In the genomic region with DNA sequence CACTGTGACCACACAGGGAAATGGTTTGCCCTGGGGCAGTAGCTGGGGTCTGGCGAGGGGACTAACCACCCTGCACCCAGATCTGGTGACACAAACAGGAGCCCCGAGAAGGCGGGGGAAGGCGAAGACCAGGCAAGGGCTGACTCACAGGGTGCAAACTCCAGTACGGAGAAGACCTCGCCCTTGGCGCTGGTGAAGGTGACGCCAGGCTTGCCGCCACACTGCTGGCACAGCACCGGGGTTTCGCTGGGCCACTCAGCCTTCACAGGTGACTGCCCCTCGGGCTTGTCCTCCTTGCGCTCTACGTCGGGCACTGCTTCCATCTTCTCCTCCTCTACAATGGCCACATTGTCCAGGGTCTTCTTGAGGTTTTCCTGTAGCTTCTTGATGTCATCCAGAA, we compare ENCODE assay signal across 18 cellular contexts. TPM values are rescaled to one million over a fixed set of nuclear protein-coding genes. Genes with fewer than 3 reads are reported as not detected.
DNase-seq lines count a peak whose midpoint lies in the region; ATAC-seq, FAIRE-seq and TF ChIP-seq lines count a peak whose summit lies in the region.
"Had no signal": no experiment of that assay in that cellular context is flagged by ENCODE, and none has a peak within 500 bp of the region (broad histone marks: within the 10 kb centered on the region; RNA-seq: fewer than 3 reads in every experiment).

No MANE protein-coding gene starts in this region.

- H3K27me3 ChIP-seq in right cardiac atrium (ENCODE audit: control insufficient read depth, insufficient read depth) (no peaks in the 10 kb centered on the region), K562 (ENCODE audit: control insufficient read depth in 2 of 2, insufficient read depth in 2 of 2, low read length in 2 of 2) (no peaks in the 10 kb centered on the region), osteoblast (ENCODE audit: insufficient read depth, low read length) (no peaks in the 10 kb centered on the region)
- H3K27me3 ChIP-seq: BE2C had no signal

- peak in 2 of 3 donors; percentile 34 to 55 for DNase-seq in right cardiac atrium
- DNase-seq in Right ventricle myocardium inferior (ENCODE audit: missing footprints), result no peak
- no peak for DNase-seq in K562 (ENCODE audit: extremely low read depth in 1 of 4, low spot score in 3 of 4)
- peak; percentile 42 for DNase-seq in osteoblast (ENCODE audit: insufficient read length, low spot score, missing footprints)
- DNase-seq in activated T-cell treated with anti-CD3 and anti-CD28 coated beads, Interleukin-2, amount 50 U/mL, for 48 hours, result no peak
- DNase-seq: BE2C; C1 segment of cervical spinal cord; CD4-positive, CD25-positive, alpha-beta regulatory T cell; CD8-positive, alpha-beta memory T cell; COR-L47; DMS 273 treated with DMSO at 0.1 percent for 48 hours; DMS53; DND-41; EL; GM23248 had no signal

- no peak overlapping the region for H3K27ac ChIP-seq in right cardiac atrium (ENCODE audit: low read length)
- no peak overlapping the region for H3K27ac ChIP-seq in K562 (ENCODE audit: extremely low read depth, low read depth, low read length)
- H3K27ac ChIP-seq in osteoblast (ENCODE audit: low read depth, low read length), result no peak overlapping the region
- H3K27ac ChIP-seq: GM23248 had no signal

- TF ChIP-seq EP300 in K562 (IDR thresholded peaks at IDR 0.05; ENCODE audit: low read length), result no peak

- CTCF ChIA-PET in K562 (lab: Yijun Ruan, JAX; ENCODE audit: low intra/inter-chr PET ratio), result interaction anchor here (0.6 to 3.8 kb wide), 2 partner anchors 92 to 95 kb away, joined by 3 to 38 read pairs; no protein-coding TSS in a partner anchor

- POLR2A ChIA-PET in K562 (lab: Yijun Ruan, JAX), result interaction anchor here (1.6 to 2.9 kb wide), 2 partner anchors 10 to 11 kb away, joined by 4 to 12 read pairs; no protein-coding TSS in a partner anchor

- H3K9ac ChIP-seq in K562 (ENCODE audit: insufficient read depth in 1 of 2, low read depth in 2 of 2, low read length in 2 of 2), result no peak overlapping the region
- H3K9ac ChIP-seq: GM23248 had no signal

- H3K9me1 ChIP-seq in K562 (ENCODE audit: control insufficient read depth, insufficient read depth, low read length), result no peaks in the 10 kb centered on the region

- BruUV-seq in K562 (replicated peaks; lab: Mats Ljungman, UMichigan), result no TSS peak

- H3K36me3 ChIP-seq in K562 (ENCODE audit: control insufficient read depth, insufficient read depth, low read length) (peaks cover 79% of the 10 kb centered on the region), osteoblast (ENCODE audit: insufficient read depth, low read length) (peaks cover 67% of the 10 kb centered on the region)

- intact Hi-C loops in right cardiac atrium (cut with DNase I) (loop anchor here (5.0 kb wide), 2 partner anchors 89 to 94 kb away; partner anchors contain the start of gene QRICH2 (in 2 of the 4)), Right ventricle myocardium inferior (cut with DNase I) (loop anchor here (5.0 kb wide), 1 partner anchor 44 kb away; the partner anchor contains the start of gene PRPSAP1), K562 (cut with micrococcal nuclease) (no loop called here)

- TF ChIP-seq RAD21 in K562 (CRISPR knock-in tag; conservative IDR thresholded peaks at IDR 0.05 in 1 of 2, IDR thresholded peaks at IDR 0.05 in 1 of 2), result no peak

- peaks cover 23% of the 10 kb centered on the region for H4K20me1 ChIP-seq in K562 (replicated peaks; ENCODE audit: control insufficient read depth, insufficient read depth, low read length)
- peaks cover 9% of the 10 kb centered on the region for H4K20me1 ChIP-seq in osteoblast (ENCODE audit: insufficient read depth, low read length)

- H3K4me1 ChIP-seq in right cardiac atrium (ENCODE audit: control insufficient read depth, insufficient read depth, low read length) (no peaks in the 10 kb centered on the region), K562 (replicated peaks in 1 of 2; ENCODE audit: control insufficient read depth in 2 of 2, insufficient read depth in 2 of 2, low read length in 2 of 2) (peaks cover 0 to 9% of the 10 kb centered on the region in 2 experiments; a peak in 2 of 5 replicates), osteoblast (ENCODE audit: insufficient read depth, low read length) (no peaks in the 10 kb centered on the region)
- H3K4me1 ChIP-seq: HAP-1 had no signal

- no peak overlapping the region for H2AFZ ChIP-seq in K562 (ENCODE audit: low read depth, low read length)
- H2AFZ ChIP-seq in osteoblast (ENCODE audit: low read length), result no peak overlapping the region
- H2AFZ ChIP-seq: GM23248 had no signal

- H3K79me2 ChIP-seq in K562 (ENCODE audit: control insufficient read depth, insufficient read depth, low read length), result no peaks in the 10 kb centered on the region
- H3K79me2 ChIP-seq in osteoblast (ENCODE audit: insufficient read depth, low read length), result no peaks in the 10 kb centered on the region

- in situ Hi-C loops in K562 (cut with MboI), result no loop called here

- no peak for TF ChIP-seq POLR2A in K562 (conservative IDR thresholded peaks at IDR 0.05)

- H3K4me3 ChIP-seq in right cardiac atrium (ENCODE audit: low read length), result no peak overlapping the region
- no peak overlapping the region for H3K4me3 ChIP-seq in K562
- H3K4me3 ChIP-seq in osteoblast (ENCODE audit: insufficient read depth, low read length), result no peak overlapping the region
- H3K4me3 ChIP-seq: GM12878, GM23248, HAP-1 had no signal

- TF ChIP-seq CTCF in K562 (IDR thresholded peaks at IDR 0.05 in 2 of 3, conservative IDR thresholded peaks at IDR 0.05 in 1 of 3; ENCODE audit: insufficient read depth in 2 of 3, low read depth in 1 of 3, low read length in 3 of 3) (no peak), osteoblast (IDR thresholded peaks at IDR 0.05; ENCODE audit: extremely low read depth, low read depth, low read length) (no peak)

- FAIRE-seq in K562 (lab: Jason Lieb, UNC), result no peak
- FAIRE-seq: GM12878 had no signal

- H3K4me2 ChIP-seq in K562 (ENCODE audit: insufficient read depth, low read length) (no peak overlapping the region), osteoblast (ENCODE audit: insufficient read depth, low read length) (no peak overlapping the region)

- WGBS in right cardiac atrium, result 94% methylated on average over 15 of the region's 15 CpGs
- 97% methylated on average over 15 of the region's 15 CpGs for WGBS in K562 (ENCODE audit: insufficient coverage, low coverage, missing lambda C conversion rate)

- H3K9me3 ChIP-seq in right cardiac atrium (ENCODE audit: control insufficient read depth, low read length) (no peaks in the 10 kb centered on the region), K562 (replicated peaks; ENCODE audit: control insufficient read depth, insufficient read depth, low read depth, low read length) (no peaks in the 10 kb centered on the region), osteoblast (ENCODE audit: low read depth, low read length) (no peaks in the 10 kb centered on the region)
- H3K9me3 ChIP-seq: BE2C, HAP-1 had no signal

- no peak for ATAC-seq in right cardiac atrium
- no peak for ATAC-seq in Right ventricle myocardium inferior
- ATAC-seq in K562, result no peak
- no peak for ATAC-seq in GM21723 (IDR thresholded peaks at IDR 0.05; ENCODE audit: unreplicated experiment)
- ATAC-seq: GM12878 had no signal

RNA-seq across cellular contexts. Expression of gene SPHK1, which starts 11.6 kb away (rescaled TPM):
- total RNA-seq in right cardiac atrium, result 10 to 100 TPM in 1 of 4 donors, 1 to 10 TPM in 3; 3.5 to 13.6 (median 3.8) TPM
- 3.8 TPM for polyA plus RNA-seq in right cardiac atrium
- total RNA-seq in Right ventricle myocardium inferior, result 2.7 TPM
- total RNA-seq in K562 (2011; cell fraction: chromatin; rRNA removed; ENCODE audit: low replicate concordance), result 17.0 and 55.7 TPM in 2 replicates
- 66.3 and 72.5 TPM in 2 replicates for total RNA-seq in K562 (2011; cell fraction: nucleolus; rRNA removed)
- 31.6 and 33.4 TPM in 2 replicates for total RNA-seq in K562 (2011; cell fraction: nucleoplasm; rRNA removed)
- 60.3 and 69.6 TPM in 2 replicates for total RNA-seq in K562 (2014; rRNA removed)
- 5.6 and 8.0 TPM in 2 replicates for total RNA-seq in K562 (2014; rRNA removed; fragmentation: Illumina TruSeq; extraction: Trizol)
- total RNA-seq in K562 (2015; rRNA removed; fragmentation: Illumina TruSeq; extraction: Trizol), result 14.1 and 14.9 TPM in 2 replicates
- 56.2 and 58.2 TPM in 2 replicates for total RNA-seq in K562 (2021)
- polyA plus RNA-seq in K562 (2011; rRNA removed), result 20.2 and 21.6 TPM in 2 replicates
- 25.9 and 63.1 TPM in 2 replicates for polyA plus RNA-seq in K562 (2011; cell fraction: cytosol; rRNA removed)
- polyA plus RNA-seq in K562 (2011; cell fraction: nucleus; rRNA removed), result 93.7 and 187 TPM in 2 replicates
- polyA plus RNA-seq in K562 (2012), result 26.8 and 28.6 TPM in 2 replicates
- polyA plus RNA-seq in K562 (2014; fragmentation: Illumina TruSeq; extraction: Trizol), result 14.5 and 25.0 TPM in 2 replicates
- 1 to 10 TPM in 1 of 2 experiments, under 1 TPM in 1; 0.21 to 1.9 TPM for polyA plus RNA-seq in K562 (2014; fragmentation: Nextera tagmentation; extraction: Ambion mirVana)
- 45.3 and 51.4 TPM in 2 replicates for polyA plus RNA-seq in K562 (2014; rRNA removed)
- polyA minus RNA-seq in K562 (2011; rRNA and poly(A)+ RNA removed), result 3.0 and 8.2 TPM in 2 replicates
- polyA minus RNA-seq in K562 (2011; cell fraction: cytosol; rRNA and poly(A)+ RNA removed), result 11.8 and 12.5 TPM in 2 replicates
- polyA minus RNA-seq in K562 (2011; cell fraction: nucleus; rRNA and poly(A)+ RNA removed), result 19.1 and 19.3 TPM in 2 replicates
- total RNA-seq in osteoblast, result 112 and 142 TPM in 2 replicates

RNA-seq across cellular contexts. Expression of gene PRPSAP1, which starts 42.3 kb away (rescaled TPM):
- total RNA-seq in right cardiac atrium, result 10 to 100 TPM; 31.9 to 45.3 (median 39.1) TPM
- polyA plus RNA-seq in right cardiac atrium, result 37.4 TPM
- total RNA-seq in Right ventricle myocardium inferior, result 35.9 TPM
- total RNA-seq in K562 (2011; cell fraction: chromatin; rRNA removed; ENCODE audit: low replicate concordance), result 154 and 205 TPM in 2 replicates
- 107 and 112 TPM in 2 replicates for total RNA-seq in K562 (2011; cell fraction: nucleolus; rRNA removed)
- 122 and 124 TPM in 2 replicates for total RNA-seq in K562 (2011; cell fraction: nucleoplasm; rRNA removed)
- 18.6 and 21.9 TPM in 2 replicates for total RNA-seq in K562 (2014; rRNA removed)
- 39.3 and 39.4 TPM in 2 replicates for total RNA-seq in K562 (2014; rRNA removed; fragmentation: Illumina TruSeq; extraction: Trizol)
- 38.0 and 40.8 TPM in 2 replicates for total RNA-seq in K562 (2015; rRNA removed; fragmentation: Illumina TruSeq; extraction: Trizol)
- 65.8 and 70.8 TPM in 2 replicates for total RNA-seq in K562 (2021)
- polyA plus RNA-seq in K562 (2011; rRNA removed), result 77.1 and 89.9 TPM in 2 replicates
- polyA plus RNA-seq in K562 (2011; cell fraction: cytosol; rRNA removed), result 42.1 and 76.8 TPM in 2 replicates
- 228 and 401 TPM in 2 replicates for polyA plus RNA-seq in K562 (2011; cell fraction: nucleus; rRNA removed)
- polyA plus RNA-seq in K562 (2012), result 50.3 and 72.3 TPM in 2 replicates
- 70.0 and 73.4 TPM in 2 replicates for polyA plus RNA-seq in K562 (2014; fragmentation: Illumina TruSeq; extraction: Trizol)
- 10 to 100 TPM; 21.9 to 31.9 TPM for polyA plus RNA-seq in K562 (2014; fragmentation: Nextera tagmentation; extraction: Ambion mirVana)
- polyA plus RNA-seq in K562 (2014; rRNA removed), result 61.2 and 72.8 TPM in 2 replicates
- 63.9 and 65.4 TPM in 2 replicates for polyA minus RNA-seq in K562 (2011; rRNA and poly(A)+ RNA removed)
- 26.3 and 27.2 TPM in 2 replicates for polyA minus RNA-seq in K562 (2011; cell fraction: cytosol; rRNA and poly(A)+ RNA removed)
- 30.6 and 71.0 TPM in 2 replicates for polyA minus RNA-seq in K562 (2011; cell fraction: nucleus; rRNA and poly(A)+ RNA removed)
- 79.6 and 82.2 TPM in 2 replicates for total RNA-seq in osteoblast

RNA-seq across cellular contexts. Expression of gene UBE2O, which starts 57.0 kb away (rescaled TPM):
- total RNA-seq in right cardiac atrium, result 10 to 100 TPM; 24.2 to 37.3 (median 34.1) TPM
- 23.0 TPM for polyA plus RNA-seq in right cardiac atrium
- 35.4 TPM for total RNA-seq in Right ventricle myocardium inferior
- total RNA-seq in K562 (2011; cell fraction: chromatin; rRNA removed; ENCODE audit: low replicate concordance), result 48.0 and 101 TPM in 2 replicates
- total RNA-seq in K562 (2011; cell fraction: nucleolus; rRNA removed), result 46.3 and 49.0 TPM in 2 replicates
- total RNA-seq in K562 (2011; cell fraction: nucleoplasm; rRNA removed), result 34.9 and 41.1 TPM in 2 replicates
- 20.5 and 21.6 TPM in 2 replicates for total RNA-seq in K562 (2014; rRNA removed)
- 8.8 and 10.0 TPM in 2 replicates for total RNA-seq in K562 (2014; rRNA removed; fragmentation: Illumina TruSeq; extraction: Trizol)
- total RNA-seq in K562 (2015; rRNA removed; fragmentation: Illumina TruSeq; extraction: Trizol), result 13.3 and 15.6 TPM in 2 replicates
- total RNA-seq in K562 (2021), result 36.8 and 39.7 TPM in 2 replicates
- polyA plus RNA-seq in K562 (2011; rRNA removed), result 12.6 and 20.8 TPM in 2 replicates
- polyA plus RNA-seq in K562 (2011; cell fraction: cytosol; rRNA removed), result 9.9 and 13.8 TPM in 2 replicates
- polyA plus RNA-seq in K562 (2011; cell fraction: nucleus; rRNA removed), result 60.0 and 60.8 TPM in 2 replicates
- polyA plus RNA-seq in K562 (2012), result 24.4 and 24.9 TPM in 2 replicates
- polyA plus RNA-seq in K562 (2014; fragmentation: Illumina TruSeq; extraction: Trizol), result 24.5 and 25.4 TPM in 2 replicates
- polyA plus RNA-seq in K562 (2014; fragmentation: Nextera tagmentation; extraction: Ambion mirVana), result 1 to 10 TPM; 1.6 to 1.7 TPM
- polyA plus RNA-seq in K562 (2014; rRNA removed), result 15.6 and 22.1 TPM in 2 replicates
- polyA minus RNA-seq in K562 (2011; rRNA and poly(A)+ RNA removed), result 56.4 and 69.3 TPM in 2 replicates
- 26.6 and 31.1 TPM in 2 replicates for polyA minus RNA-seq in K562 (2011; cell fraction: cytosol; rRNA and poly(A)+ RNA removed)
- 11.0 and 22.8 TPM in 2 replicates for polyA minus RNA-seq in K562 (2011; cell fraction: nucleus; rRNA and poly(A)+ RNA removed)
- 17.7 and 19.5 TPM in 2 replicates for total RNA-seq in osteoblast

Comparison
In these comparisons a context has a peak if more than half of its experiments do, and no peak if none do; other contexts are left out.
1. DNase-seq: peak in right cardiac atrium (2 of 3) and osteoblast (single experiment); none in Right ventricle myocardium inferior (single experiment), K562 (0 of 4) and activated T-cell treated with anti-CD3 and anti-CD28 coated beads, Interleukin-2, amount 50 U/mL, for 48 hours (0 of 2).